In the genomic region with DNA sequence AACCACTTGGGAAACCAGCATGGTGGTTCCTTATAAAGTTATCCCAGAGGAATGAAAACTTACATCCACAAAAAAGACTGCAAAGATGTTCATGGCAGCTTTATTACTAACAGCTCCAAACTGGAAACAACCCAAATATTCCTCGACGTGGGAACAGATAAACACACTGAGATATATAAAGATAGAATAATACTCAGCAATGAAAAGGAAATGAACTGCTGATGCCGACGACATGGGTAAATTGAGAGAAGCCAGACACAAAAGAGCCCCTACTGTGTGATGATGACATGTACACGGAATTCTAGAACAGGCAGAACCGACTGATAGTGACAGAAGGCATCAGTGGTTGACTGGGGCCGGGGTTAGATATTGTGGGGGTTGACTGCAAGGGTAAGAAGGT, we compare ENCODE assay signal across 24 cellular contexts. TPM values are rescaled to one million over a fixed set of nuclear protein-coding genes. Genes with fewer than 3 reads are reported as not detected.
DNase-seq lines count a peak whose midpoint lies in the region; ATAC-seq, FAIRE-seq and TF ChIP-seq lines count a peak whose summit lies in the region.
"Had no signal": no experiment of that assay in that cellular context is flagged by ENCODE, and none has a peak within 500 bp of the region (broad histone marks: within the 10 kb centered on the region; RNA-seq: fewer than 3 reads in every experiment).

No MANE protein-coding gene starts in this region.

- H3K9me3 ChIP-seq in BLaER1 (no peaks in the 10 kb centered on the region), Loucy (ENCODE audit: insufficient read depth, low read depth, low read length) (no peaks in the 10 kb centered on the region), lower lobe of right lung (no peaks in the 10 kb centered on the region)
- H3K9me3 ChIP-seq: BE2C, SJCRH30 had no signal

- H3K4me2 ChIP-seq in BLaER1 = peak overlapping the region; percentile 91
- H3K4me2 ChIP-seq in Loucy (ENCODE audit: low read depth, low read length, poor library complexity, severe bottlenecking) = no peak overlapping the region

- DNase-seq in bronchial epithelial cell (ENCODE audit: low read depth) (no peak), lower lobe of right lung (no peak), GM19238 (ENCODE audit: insufficient read length, low spot score) (no peak), DMS53 (lab: John Stamatoyannopoulos, UW) (no peak)
- DNase-seq: BE2C; CD4-positive, alpha-beta T cell; GOT3; HCEC 1CT; NCI-H1105; NCI-H146; NCI-H2029; NCI-H226; NCI-H524; NCI-H774; NK-92 treated with Interleukin-12 subunit alpha and Interleukin-12 subunit beta, amount 100 ng/mL, for 24 hours; SJCRH30 had no signal

- no peak overlapping the region for H2AFZ ChIP-seq in Loucy (ENCODE audit: low read length)

- H3K4me1 ChIP-seq in BLaER1 (peaks cover 98% of the 10 kb centered on the region), Loucy (ENCODE audit: insufficient read depth, low read length, poor library complexity, severe bottlenecking) (peaks cover 79% of the 10 kb centered on the region), lower lobe of right lung (peaks cover 46% of the 10 kb centered on the region)

- no peaks in the 10 kb centered on the region for H3K9me2 ChIP-seq in Loucy (replicated peaks; ENCODE audit: low read depth, low read length)

- no peak for ATAC-seq in lower lobe of right lung
- no peak for ATAC-seq in GM19351 (IDR thresholded peaks at IDR 0.05; ENCODE audit: unreplicated experiment)
- no peak for ATAC-seq in HG02763 (IDR thresholded peaks at IDR 0.05; ENCODE audit: unreplicated experiment)
- ATAC-seq: K562, Panc1 had no signal

- 0 out of 2 replicates have a peak overlapping the region, but pooled peaks have one; percentile 76 for H3K27ac ChIP-seq in BLaER1
- H3K27ac ChIP-seq in lower lobe of right lung = no peak overlapping the region
- H3K27ac ChIP-seq: SJCRH30 had no signal

- intact Hi-C loops in lower lobe of right lung (cut with DNase I) = no loop called here

- no peak for FAIRE-seq in bronchial epithelial cell (lab: Jason Lieb, UNC)
- FAIRE-seq: GM12891, K562 had no signal

- H3K4me3 ChIP-seq in BLaER1 = no peak overlapping the region
- H3K4me3 ChIP-seq in Loucy (ENCODE audit: low read length, poor library complexity, severe bottlenecking) = no peak overlapping the region
- H3K4me3 ChIP-seq in bronchial epithelial cell (ENCODE audit: low read depth, low read length) = peak overlapping the region; percentile 28
- H3K4me3 ChIP-seq in lower lobe of right lung = peak overlapping the region; percentile 20
- H3K4me3 ChIP-seq: K562, SJCRH30 had no signal

- H3F3A ChIP-seq in Loucy (ENCODE audit: low read depth) = peaks cover 7% of the 10 kb centered on the region; the same call in 1 of the 2 replicates

- H3K27me3 ChIP-seq in BLaER1 (peaks cover 19% of the 10 kb centered on the region), Loucy (ENCODE audit: insufficient read depth, low read length, poor library complexity, severe bottlenecking) (no peaks in the 10 kb centered on the region), bronchial epithelial cell (ENCODE audit: control insufficient read depth, insufficient read depth, low read length) (no peaks in the 10 kb centered on the region), lower lobe of right lung (ENCODE audit: low read depth) (no peaks in the 10 kb centered on the region)
- H3K27me3 ChIP-seq: BE2C, SJCRH30 had no signal

- H4K20me1 ChIP-seq in BLaER1 (no peaks in the 10 kb centered on the region), Loucy (ENCODE audit: insufficient read depth, low read length, poor library complexity, severe bottlenecking) (no peaks in the 10 kb centered on the region)

- no peak for TF ChIP-seq CTCF in Loucy (conservative IDR thresholded peaks at IDR 0.05; ENCODE audit: low read length)
- TF ChIP-seq CTCF in bronchial epithelial cell (IDR thresholded peaks at IDR 0.05; ENCODE audit: insufficient read depth, low read length, severe bottlenecking) = no peak
- no peak for TF ChIP-seq CTCF in lower lobe of right lung (IDR thresholded peaks at IDR 0.05)

- H3K36me3 ChIP-seq in BLaER1 (no peaks in the 10 kb centered on the region), Loucy (ENCODE audit: insufficient read depth, low read length) (no peaks in the 10 kb centered on the region), bronchial epithelial cell (ENCODE audit: control insufficient read depth, insufficient read depth, low read length) (peaks cover 3% of the 10 kb centered on the region), lower lobe of right lung (no peaks in the 10 kb centered on the region)
- H3K36me3 ChIP-seq: SJCRH30 had no signal

- H3K79me2 ChIP-seq in Loucy (ENCODE audit: insufficient read depth, low read length) = peaks cover 13% of the 10 kb centered on the region; the same call in 1 of the 2 replicates

- H3K9ac ChIP-seq in BLaER1 = peak overlapping the region; percentile 71; the same call in 1 of the 2 replicates
- H3K9ac ChIP-seq in Loucy (ENCODE audit: low read depth, low read length, poor library complexity, severe bottlenecking) = peak overlapping the region; percentile 69

RNA-seq across cellular contexts. Expression of gene PRCD, which starts 9.7 kb away (rescaled TPM):
- total RNA-seq in bronchial epithelial cell = 0.13 TPM in 1 of 2 replicates, not detected in the other
- total RNA-seq in lower lobe of right lung = 8.2 TPM
- total RNA-seq: A673; CD4-positive, alpha-beta T cell; K562 had no signal

RNA-seq across cellular contexts. Expression of gene CYGB, which starts 12.0 kb away (rescaled TPM):
- total RNA-seq in bronchial epithelial cell (2.1 and 2.3 TPM in 2 replicates), lower lobe of right lung (30.2 TPM)
- total RNA-seq: CD4-positive, alpha-beta T cell; SJCRH30 had no signal

RNA-seq across cellular contexts. Expression of gene ST6GALNAC2, which starts 36.1 kb away (rescaled TPM):
- total RNA-seq in bronchial epithelial cell (38.4 and 64.4 TPM in 2 replicates), lower lobe of right lung (29.0 TPM)
- total RNA-seq: A673, K562, SJCRH30 had no signal

RNA-seq across cellular contexts. Expression of gene RHBDF2, which starts 48.3 kb away (rescaled TPM):
- total RNA-seq in bronchial epithelial cell (9.9 and 10.8 TPM in 2 replicates), lower lobe of right lung (47.8 TPM)

Comparison
In these comparisons a context has a peak if more than half of its experiments do, and no peak if none do; other contexts are left out.
1. H3K4me3 ChIP-seq: peak in bronchial epithelial cell (single experiment) and lower lobe of right lung (single experiment); none in BLaER1 (single experiment) and Loucy (single experiment).